Comparison of ENCODE assay signal across 15 cellular contexts in the genomic region with DNA sequence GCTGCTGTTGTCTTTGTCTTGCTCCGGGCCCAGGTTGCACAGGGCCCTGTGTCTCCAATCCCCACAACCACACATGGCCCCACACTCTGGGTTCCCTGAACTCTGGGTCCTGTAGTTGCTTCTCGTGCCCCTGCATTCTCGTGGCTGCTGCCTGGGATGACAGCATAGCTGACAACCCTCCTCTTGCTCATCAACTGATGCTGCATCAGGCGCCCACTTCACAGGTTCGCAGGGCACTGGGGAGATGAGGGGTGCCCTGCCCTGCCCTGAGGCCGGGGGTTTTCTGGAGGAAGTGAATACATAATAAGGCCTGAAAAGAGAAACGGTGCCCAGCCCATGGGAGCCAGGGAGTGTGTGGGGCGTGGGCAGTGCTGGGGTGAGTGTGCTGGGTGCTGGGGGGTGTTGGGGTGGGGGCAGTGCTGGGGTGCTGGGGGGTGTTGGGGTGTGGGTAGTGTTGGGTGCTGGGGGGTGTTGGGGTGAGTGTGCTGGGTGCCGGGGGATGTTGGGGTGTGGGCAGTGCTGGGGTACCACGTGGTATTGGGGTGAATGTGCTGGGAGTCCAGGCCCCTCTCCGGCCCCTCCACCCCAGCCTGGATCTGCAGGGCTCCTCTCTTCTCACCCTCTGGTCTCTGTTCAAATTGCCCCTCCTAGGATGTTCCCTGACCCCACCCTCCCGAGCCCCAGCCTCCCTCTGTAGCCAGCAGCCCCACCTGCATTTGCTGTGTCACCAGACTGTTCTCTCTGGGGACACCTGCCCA. TPM values are rescaled to one million over a fixed set of nuclear protein-coding genes. Genes with fewer than 3 reads are reported as not detected.
DNase-seq lines count a peak whose midpoint lies in the region; ATAC-seq lines count a peak whose summit lies in the region.
"Had no signal": no experiment of that assay in that cellular context is flagged by ENCODE, and none has a peak within 500 bp of the region (broad histone marks: within the 10 kb centered on the region; RNA-seq: fewer than 3 reads in every experiment).

No MANE protein-coding gene starts in this region.

- no peaks in the 10 kb centered on the region for H3K9me3 Mint-ChIP-seq in T-cell
- H3K9me3 Mint-ChIP-seq in effector memory CD8-positive, alpha-beta T cell: no peaks in the 10 kb centered on the region
- no peaks in the 10 kb centered on the region for H3K9me3 Mint-ChIP-seq in stimulated activated naive CD8-positive, alpha-beta T cell treated with anti-CD3 and anti-CD28 coated beads, Interleukin-15, Interleukin-2, amounts not matched to agents 100 ng/mL and 50 ng/mL, for 24 hours
- H3K9me3 Mint-ChIP-seq: activated naive CD4-positive, alpha-beta T cell treated with anti-CD3 and anti-CD28 coated beads, Interleukin-2, amount 50 U/mL, for 24 hours; HFFc6 had no signal

- POLR2A ChIA-PET in T-cell (lab: Charles Lee): no interaction called here

- peak overlapping the region in 1 of 3 donors; percentile 30 for H3K4me3 Mint-ChIP-seq in T-cell
- peak overlapping the region; percentile 72 to 90 for H3K4me3 Mint-ChIP-seq in effector memory CD8-positive, alpha-beta T cell
- peak overlapping the region; percentile 54 for H3K4me3 Mint-ChIP-seq in stimulated activated naive CD8-positive, alpha-beta T cell treated with anti-CD3 and anti-CD28 coated beads, Interleukin-15, Interleukin-2, amounts not matched to agents 100 ng/mL and 50 ng/mL, for 24 hours
- H3K4me3 Mint-ChIP-seq: HFFc6 had no signal

- H3K27ac Mint-ChIP-seq in T-cell: peak overlapping the region; percentile 95 to 96
- H3K27ac Mint-ChIP-seq in effector memory CD8-positive, alpha-beta T cell: peak overlapping the region; percentile 92 to 94
- peak overlapping the region; percentile 87 for H3K27ac Mint-ChIP-seq in stimulated activated naive CD8-positive, alpha-beta T cell treated with anti-CD3 and anti-CD28 coated beads, Interleukin-15, Interleukin-2, amounts not matched to agents 100 ng/mL and 50 ng/mL, for 24 hours
- H3K27ac Mint-ChIP-seq: activated naive CD4-positive, alpha-beta T cell treated with anti-CD3 and anti-CD28 coated beads, Interleukin-2, amount 50 U/mL, for 24 hours; HFFc6 had no signal

- peaks cover 39 to 61% (median 61%) of the 10 kb centered on the region in 3 donors for H3K4me1 Mint-ChIP-seq in T-cell
- H3K4me1 Mint-ChIP-seq in effector memory CD8-positive, alpha-beta T cell (ENCODE audit: low read depth in 2 of 2): peaks cover 39 to 48% of the 10 kb centered on the region in 2 donors
- H3K4me1 Mint-ChIP-seq in stimulated activated naive CD8-positive, alpha-beta T cell treated with anti-CD3 and anti-CD28 coated beads, Interleukin-15, Interleukin-2, amounts not matched to agents 100 ng/mL and 50 ng/mL, for 24 hours (ENCODE audit: low read depth): peaks cover 74% of the 10 kb centered on the region

- CTCF ChIA-PET in T-cell (lab: Charles Lee): interaction anchor here in 1 of 2 donors (1.3 kb wide), 1 partner anchor 62 kb away, joined by 3 read pairs; no protein-coding TSS in a partner anchor

- DNase-seq in cardiac septum (ENCODE audit: low spot score) (peak; percentile 27), Right ventricle myocardium superior (no peak), T-cell (no peak), activated gamma-delta T cell (lab: John Stamatoyannopoulos, UW) (no peak), NCI-H1105 (lab: John Stamatoyannopoulos, UW) (no peak), cortex of kidney (lab: John Stamatoyannopoulos, UW) (no peak)
- DNase-seq in effector memory CD8-positive, alpha-beta T cell: no peak
- DNase-seq: AML-193, HFFc6, hippocampal formation, nucleus accumbens, RPMI8226 had no signal

- no peak for ATAC-seq in Right ventricle myocardium superior (ENCODE audit: poor library complexity)
- no peak for ATAC-seq in T-cell (replicated peaks in 1 of 4)
- no peak for ATAC-seq in effector memory CD8-positive, alpha-beta T cell (replicated peaks)

- intact Hi-C loops in cardiac septum (cut with DNase I): no loop called here
- intact Hi-C loops in Right ventricle myocardium superior (cut with DNase I): no loop called here

- peaks cover 3% of the 10 kb centered on the region for H3K36me3 Mint-ChIP-seq in T-cell
- H3K36me3 Mint-ChIP-seq in effector memory CD8-positive, alpha-beta T cell (ENCODE audit: insufficient read depth): peaks cover 29% of the 10 kb centered on the region
- peaks cover 18% of the 10 kb centered on the region for H3K36me3 Mint-ChIP-seq in stimulated activated naive CD8-positive, alpha-beta T cell treated with anti-CD3 and anti-CD28 coated beads, Interleukin-15, Interleukin-2, amounts not matched to agents 100 ng/mL and 50 ng/mL, for 24 hours (ENCODE audit: low read depth)
- H3K36me3 Mint-ChIP-seq: activated naive CD4-positive, alpha-beta T cell treated with anti-CD3 and anti-CD28 coated beads, Interleukin-2, amount 50 U/mL, for 24 hours had no signal

- H3K27me3 Mint-ChIP-seq in T-cell: no peaks in the 10 kb centered on the region
- no peaks in the 10 kb centered on the region for H3K27me3 Mint-ChIP-seq in effector memory CD8-positive, alpha-beta T cell
- H3K27me3 Mint-ChIP-seq in stimulated activated naive CD8-positive, alpha-beta T cell treated with anti-CD3 and anti-CD28 coated beads, Interleukin-15, Interleukin-2, amounts not matched to agents 100 ng/mL and 50 ng/mL, for 24 hours: no peaks in the 10 kb centered on the region
- H3K27me3 Mint-ChIP-seq: activated naive CD4-positive, alpha-beta T cell treated with anti-CD3 and anti-CD28 coated beads, Interleukin-2, amount 50 U/mL, for 24 hours had no signal

RNA-seq across cellular contexts. Expression of a gene that starts 2.0 kb away (rescaled TPM):
- total RNA-seq in cardiac septum: 21.6 TPM
- total RNA-seq in Right ventricle myocardium superior: 14.7 TPM
- total RNA-seq in T-cell: 10 to 100 TPM; 46.7 to 79.3 (median 69.4) TPM

RNA-seq across cellular contexts. Expression of a gene that starts 12.9 kb away (rescaled TPM):
- 2.9 TPM for total RNA-seq in cardiac septum
- 3.4 TPM for total RNA-seq in Right ventricle myocardium superior
- total RNA-seq in T-cell: 10 to 100 TPM in 3 of 5 donors, 1 to 10 TPM in 2; 4.3 to 20.0 (median 14.5) TPM

RNA-seq across cellular contexts. Expression of a gene that starts 18.8 kb away (rescaled TPM):
- 152 TPM for total RNA-seq in cardiac septum
- 239 TPM for total RNA-seq in Right ventricle myocardium superior
- 10 to 100 TPM; 17.6 to 31.7 (median 27.2) TPM for total RNA-seq in T-cell

RNA-seq across cellular contexts. Expression of a gene that starts 32.5 kb away (rescaled TPM):
- total RNA-seq in cardiac septum: not detected
- not detected for total RNA-seq in Right ventricle myocardium superior
- total RNA-seq in T-cell: under 1 TPM in 2 of 5 donors, not detected in 3; 0.06 to 0.12 TPM
- total RNA-seq: NCI-H460 had no signal

RNA-seq across cellular contexts. Expression of a gene that starts 34.1 kb away (rescaled TPM):
- total RNA-seq in cardiac septum (6.1 TPM), Right ventricle myocardium superior (7.4 TPM), T-cell (10 to 100 TPM in 4 of 5 donors, 1 to 10 TPM in 1; 9.4 to 30.3 (median 26.9) TPM)
